ENCODE assay signal across 20 cellular contexts in genomic region chr9:7346144-7346543, GRCh38.
A peak's percentile ranks its signal among the peaks of the same experiment; 100 is the strongest.
DNase-seq lines count a peak whose midpoint lies in the region; ATAC-seq and TF ChIP-seq lines count a peak whose summit lies in the region.
"Had no signal": no experiment of that assay in that cellular context is flagged by ENCODE, and none has a peak within 500 bp of the region (broad histone marks: within the 10 kb centered on the region; RNA-seq: fewer than 3 reads in every experiment).

No MANE protein-coding gene starts in this region.

- POLR2A ChIA-PET in SK-N-SH (lab: Yijun Ruan, JAX): no interaction called here

- H3K4me1 ChIP-seq in SK-N-SH (ENCODE audit: control insufficient read depth in 1 of 2, insufficient read depth in 2 of 2, low read depth in 1 of 2, low read length in 1 of 2): no peaks in the 10 kb centered on the region
- H3K4me1 ChIP-seq: BE2C had no signal

- ATAC-seq in SK-N-SH treated with all-trans-retinoic acid at 6 μM for 48 hours: no peak
- no peak for ATAC-seq in HG02642 (IDR thresholded peaks at IDR 0.05; ENCODE audit: poor library complexity, unreplicated experiment)

- no peak for TF ChIP-seq CTCF in SK-N-SH (IDR thresholded peaks at IDR 0.05)

- H2AFZ ChIP-seq in SK-N-SH (ENCODE audit: low read depth): 0 out of 2 replicates have a peak overlapping the region, but pooled peaks have one; percentile 6

- no peaks in the 10 kb centered on the region for H3K79me2 ChIP-seq in SK-N-SH (ENCODE audit: insufficient read depth)

- H3F3A ChIP-seq in SK-N-SH (replicated peaks; ENCODE audit: insufficient read depth): no peaks in the 10 kb centered on the region

- no peak for TF ChIP-seq EP300 in SK-N-SH (IDR thresholded peaks at IDR 0.05; ENCODE audit: borderline replicate concordance in 1 of 2, low read depth in 1 of 2, low read length in 1 of 2)

- no peak overlapping the region for H3K27ac ChIP-seq in SK-N-SH (ENCODE audit: low read depth in 2 of 2, low read length in 1 of 2)
- no peak overlapping the region for H3K27ac ChIP-seq in SK-N-MC
- H3K27ac ChIP-seq: 22Rv1; BLaER1 treated with 17β-estradiol and CSF1 and Interleukin-3, amounts not matched to agents 10 nM and 100 nM had no signal

- no peaks in the 10 kb centered on the region for H3K9me3 ChIP-seq in SK-N-SH
- no peaks in the 10 kb centered on the region for H3K9me3 ChIP-seq in SK-N-MC (ENCODE audit: low read depth, low read length)
- H3K9me3 ChIP-seq: BE2C had no signal

- H3K4me2 ChIP-seq in SK-N-SH: no peak overlapping the region

- no peaks in the 10 kb centered on the region for H4K20me1 ChIP-seq in SK-N-SH (ENCODE audit: insufficient read depth)
- H4K20me1 ChIP-seq: BLaER1 treated with 17β-estradiol and CSF1 and Interleukin-3, amounts not matched to agents 10 nM and 100 nM had no signal

- no peaks in the 10 kb centered on the region for H3K27me3 ChIP-seq in SK-N-SH (ENCODE audit: insufficient read depth)
- H3K27me3 ChIP-seq: BE2C; BLaER1 treated with 17β-estradiol and CSF1 and Interleukin-3, amounts not matched to agents 10 nM and 100 nM had no signal

- no peak overlapping the region for H3K4me3 ChIP-seq in SK-N-SH (ENCODE audit: low read depth in 2 of 2, low read length in 1 of 2)
- H3K4me3 ChIP-seq in SK-N-MC: peak overlapping the region; percentile 14; the same call in 1 of the 2 replicates
- H3K4me3 ChIP-seq: BLaER1 treated with 17β-estradiol and CSF1 and Interleukin-3, amounts not matched to agents 10 nM and 100 nM had no signal

- H3K36me3 ChIP-seq in SK-N-SH (replicated peaks in 1 of 2; ENCODE audit: control insufficient read depth in 1 of 2, insufficient read depth in 2 of 2, low read length in 1 of 2) (no peaks in the 10 kb centered on the region), SK-N-MC (ENCODE audit: insufficient read depth, low read length) (no peaks in the 10 kb centered on the region)
- H3K36me3 ChIP-seq: BE2C; BLaER1 treated with 17β-estradiol and CSF1 and Interleukin-3, amounts not matched to agents 10 nM and 100 nM had no signal

- DNase-seq in SK-N-SH: no peak
- DNase-seq in OCI-M1 (lab: John Stamatoyannopoulos, UW): peak; percentile 97
- no peak for DNase-seq in SK-N-MC (ENCODE audit: low read depth, low spot score)
- no peak for DNase-seq in DMS79 treated with DMSO at 0.1 percent for 48 hours (lab: John Stamatoyannopoulos, UW)
- no peak for DNase-seq in cerebellar cortex (ENCODE audit: low spot score)
- DNase-seq: ACHN; AML-193; BE2C; Calu3; CD4-positive, alpha-beta T cell; CD8-positive, alpha-beta memory T cell; COR-L47; DMS53; DND-41; H7; HCEC 1CT had no signal

- H3K9me2 ChIP-seq in SK-N-SH: no peaks in the 10 kb centered on the region

- 53% methylated on average over 6 of the region's 6 CpGs for WGBS in SK-N-SH (ENCODE audit: low lambda C conversion rate)

- CTCF ChIA-PET in SK-N-SH (lab: Yijun Ruan, JAX): interaction anchor here (1.2 kb wide), 1 partner anchor 437 kb away, joined by 4 read pairs; no protein-coding TSS in a partner anchor

- H3K9ac ChIP-seq in SK-N-SH (no peak overlapping the region), SK-N-MC (ENCODE audit: insufficient read length) (no peak overlapping the region)
- H3K9ac ChIP-seq: BLaER1 treated with 17β-estradiol and CSF1 and Interleukin-3, amounts not matched to agents 10 nM and 100 nM had no signal

- no peak for TF ChIP-seq RAD21 in SK-N-SH (IDR thresholded peaks at IDR 0.05; ENCODE audit: low read length)

TF ChIP-seq in SK-N-SH, 30 proteins besides CTCF, POLR2A, EP300 and RAD21:
- TF ChIP-seq YY1 (IDR thresholded peaks at IDR 0.05; ENCODE audit: low read depth): no peak
- no peak for TF ChIP-seq SIN3A (IDR thresholded peaks at IDR 0.05; ENCODE audit: borderline replicate concordance, low read depth, low read length)
- TF ChIP-seq REST (IDR thresholded peaks at IDR 0.05; ENCODE audit: low read depth, low read length): no peak
- TF ChIP-seq MEF2A (IDR thresholded peaks at IDR 0.05; ENCODE audit: borderline replicate concordance, low read depth): no peak
- TF ChIP-seq JUND (IDR thresholded peaks at IDR 0.05): no peak
- TF ChIP-seq TEAD4 (IDR thresholded peaks at IDR 0.05; ENCODE audit: borderline replicate concordance, insufficient read depth): no peak
- no peak for TF ChIP-seq TCF12 (IDR thresholded peaks at IDR 0.05)
TF ChIP-seq in SK-N-SH: peak in this region for 0.

TF ChIP-seq in SK-N-SH treated with all-trans-retinoic acid at 6 μM for 48 hours, 23 proteins besides CTCF, POLR2A, EP300 and RAD21:
- TF ChIP-seq TOX (CRISPR knock-in tag; IDR thresholded peaks at IDR 0.05; ENCODE audit: borderline replicate concordance): no peak
- TF ChIP-seq CREB5 (CRISPR knock-in tag; IDR thresholded peaks at IDR 0.05; ENCODE audit: low read depth): no peak
- TF ChIP-seq ZNF8 (CRISPR knock-in tag; IDR thresholded peaks at IDR 0.05): no peak
- no peak for TF ChIP-seq OSR1 (CRISPR knock-in tag; IDR thresholded peaks at IDR 0.05)
TF ChIP-seq in SK-N-SH treated with all-trans-retinoic acid at 6 μM for 48 hours: peak in this region for 0.
